In genomic region chr7:122337011-122337410, GRCh38 we compare ENCODE assay signal across 16 cellular contexts. TPM values are rescaled to one million over a fixed set of nuclear protein-coding genes. Genes with fewer than 3 reads are reported as not detected.
"Had no signal": no experiment of that assay in that cellular context is flagged by ENCODE, and none has a peak within 500 bp of the region (broad histone marks: within the 10 kb centered on the region; RNA-seq: fewer than 3 reads in every experiment).

No MANE protein-coding gene starts in this region.

- H3K9me3 Mint-ChIP-seq: activated B cell treated with CpG ODN at 0.5 μM for 24 hours; activated naive CD8-positive, alpha-beta T cell treated with anti-CD3 and anti-CD28 coated beads for 36 hours; activated T-cell treated with anti-CD3 and anti-CD28 coated beads, Interleukin-2, amount 50 U/mL, for 24 hours; dendritic cell treated with granulocyte-macrophage colony-stimulating factor and Interleukin-4, amounts not matched to agents 40 ng/mL and 50 ng/mL, for 4 days; nephron; stimulated activated naive CD8-positive, alpha-beta T cell treated with anti-CD3 and anti-CD28 coated beads, Interleukin-15, Interleukin-2, amounts not matched to agents 100 ng/mL and 50 ng/mL, for 24 hours had no signal

- DNase-seq: activated B cell treated with CpG ODN at 0.5 μM for 24 hours; activated gamma-delta T cell; activated naive CD8-positive, alpha-beta T cell treated with anti-CD3 and anti-CD28 coated beads for 36 hours; activated T-cell treated with anti-CD3 and anti-CD28 coated beads, Interleukin-2, amount 50 U/mL, for 24 hours; brain microvascular endothelial cell; cerebellar nuclear complex; erythroblast; mesendoderm; stimulated activated CD4-positive, alpha-beta T cell treated with anti-CD3 and anti-CD28 coated beads, Interleukin-4, amount 100 ng/mL, for 24 hours; upper lobe of right lung had no signal

- H3K4me1 Mint-ChIP-seq: activated B cell treated with CpG ODN at 0.5 μM for 24 hours; activated naive CD8-positive, alpha-beta T cell treated with anti-CD3 and anti-CD28 coated beads for 36 hours; nephron had no signal

- H3K4me3 ChIP-seq: upper lobe of right lung had no signal

- H3K27ac Mint-ChIP-seq: activated B cell treated with CpG ODN at 0.5 μM for 24 hours; activated naive CD8-positive, alpha-beta T cell treated with anti-CD3 and anti-CD28 coated beads for 36 hours; activated T-cell treated with anti-CD3 and anti-CD28 coated beads, Interleukin-2, amount 50 U/mL, for 24 hours; dendritic cell treated with granulocyte-macrophage colony-stimulating factor and Interleukin-4, amounts not matched to agents 40 ng/mL and 50 ng/mL, for 4 days; nephron; stimulated activated naive CD8-positive, alpha-beta T cell treated with anti-CD3 and anti-CD28 coated beads, Interleukin-15, Interleukin-2, amounts not matched to agents 100 ng/mL and 50 ng/mL, for 24 hours had no signal

- H3K27ac ChIP-seq: brain microvascular endothelial cell, upper lobe of right lung had no signal

- H3K36me3 ChIP-seq: brain microvascular endothelial cell, upper lobe of right lung had no signal

- H3K4me1 ChIP-seq: upper lobe of right lung had no signal

- H3K4me3 Mint-ChIP-seq: activated B cell treated with CpG ODN at 0.5 μM for 24 hours; activated naive CD8-positive, alpha-beta T cell treated with anti-CD3 and anti-CD28 coated beads for 36 hours; activated T-cell treated with anti-CD3 and anti-CD28 coated beads, Interleukin-2, amount 50 U/mL, for 24 hours; dendritic cell treated with granulocyte-macrophage colony-stimulating factor and Interleukin-4, amounts not matched to agents 40 ng/mL and 50 ng/mL, for 4 days; nephron; stimulated activated naive CD8-positive, alpha-beta T cell treated with anti-CD3 and anti-CD28 coated beads, Interleukin-15, Interleukin-2, amounts not matched to agents 100 ng/mL and 50 ng/mL, for 24 hours had no signal

- H3K36me3 Mint-ChIP-seq: activated naive CD8-positive, alpha-beta T cell treated with anti-CD3 and anti-CD28 coated beads for 36 hours had no signal

- H3K27me3 Mint-ChIP-seq: activated naive CD8-positive, alpha-beta T cell treated with anti-CD3 and anti-CD28 coated beads for 36 hours; activated T-cell treated with anti-CD3 and anti-CD28 coated beads, Interleukin-2, amount 50 U/mL, for 24 hours; dendritic cell treated with granulocyte-macrophage colony-stimulating factor and Interleukin-4, amounts not matched to agents 40 ng/mL and 50 ng/mL, for 4 days; stimulated activated naive CD8-positive, alpha-beta T cell treated with anti-CD3 and anti-CD28 coated beads, Interleukin-15, Interleukin-2, amounts not matched to agents 100 ng/mL and 50 ng/mL, for 24 hours had no signal

- H3K9me3 ChIP-seq: upper lobe of right lung had no signal

- H3K27me3 ChIP-seq: brain microvascular endothelial cell, upper lobe of right lung had no signal

RNA-seq across cellular contexts. Expression of gene FEZF1, which starts 32.5 kb away (rescaled TPM):
- total RNA-seq: activated B cell treated with CpG ODN at 0.5 μM for 24 hours; activated naive CD8-positive, alpha-beta T cell treated with anti-CD3 and anti-CD28 coated beads for 36 hours; kidney epithelial cell; liver; osteoblast; upper lobe of right lung had no signal
